In genomic region chr2:219252900-219253752, GRCh38 we compare ENCODE assay signal across 8 cellular contexts. TPM values are rescaled to one million over a fixed set of nuclear protein-coding genes. Genes with fewer than 3 reads are reported as not detected.
DNase-seq lines count a peak whose midpoint lies in the region; ATAC-seq, FAIRE-seq and TF ChIP-seq lines count a peak whose summit lies in the region.

TSS of gene TUBA4B (plus strand) at chr2:219253243. CDS start at chr2:219253408, 165 bp downstream.

- H3K9me3 ChIP-seq in neuron (ENCODE audit: low read length) = no peaks in the 10 kb centered on the region

- H3K36me3 Mint-ChIP-seq in activated T-helper 2 cell treated with anti-CD3 and anti-CD28 coated beads, Interferon-gamma antibody, Interleukin-2, Interleukin-4, amounts not matched to agents 10 μg/mL and 5 μg/mL and 100 μg/mL, durations not matched to agents 14 hours and 24 hours and 36 hours (ENCODE audit: low read depth) = peaks cover 51% of the 10 kb centered on the region

- H3K4me1 Mint-ChIP-seq in activated T-helper 2 cell treated with anti-CD3 and anti-CD28 coated beads, Interferon-gamma antibody, Interleukin-2, Interleukin-4, amounts not matched to agents 10 μg/mL and 5 μg/mL and 100 μg/mL, durations not matched to agents 14 hours and 24 hours and 36 hours (ENCODE audit: low read depth) = peaks cover 54% of the 10 kb centered on the region

- H3K9me3 Mint-ChIP-seq in activated T-helper 2 cell treated with anti-CD3 and anti-CD28 coated beads, Interferon-gamma antibody, Interleukin-2, Interleukin-4, amounts not matched to agents 10 μg/mL and 5 μg/mL and 100 μg/mL, durations not matched to agents 14 hours and 24 hours and 36 hours = no peaks in the 10 kb centered on the region

- peaks cover 4% of the 10 kb centered on the region for H3K36me3 ChIP-seq in neuron (ENCODE audit: insufficient read depth, low read length)

- H2AFZ ChIP-seq in neuron (ENCODE audit: low read depth, low read length) = peak within 1 kb of the TSS; percentile 9

- H3K27me3 Mint-ChIP-seq in activated T-helper 2 cell treated with anti-CD3 and anti-CD28 coated beads, Interferon-gamma antibody, Interleukin-2, Interleukin-4, amounts not matched to agents 10 μg/mL and 5 μg/mL and 100 μg/mL, durations not matched to agents 14 hours and 24 hours and 36 hours (ENCODE audit: low read depth) = no peaks in the 10 kb centered on the region

- H3K27me3 ChIP-seq in neuron (ENCODE audit: insufficient read depth, low read length) = peaks cover 55% of the 10 kb centered on the region

- FAIRE-seq in frontal cortex (lab: Jason Lieb, UNC) = no peak

- intact Hi-C loops in activated T-helper 2 cell treated with anti-CD3 and anti-CD28 coated beads, Interferon-gamma antibody, Interleukin-2, Interleukin-4, amounts not matched to agents 10 μg/mL and 5 μg/mL and 100 μg/mL, durations not matched to agents 14 hours and 24 hours and 36 hours (cut with micrococcal nuclease) = loop anchor here (1.0 to 10.0 kb wide), 8 partner anchors 8 to 848 kb away; partner anchors contain the start of genes ANKZF1, ATG9A, CNPPD1 and GLB1L

- H3K27ac Mint-ChIP-seq in activated T-helper 2 cell treated with anti-CD3 and anti-CD28 coated beads, Interferon-gamma antibody, Interleukin-2, Interleukin-4, amounts not matched to agents 10 μg/mL and 5 μg/mL and 100 μg/mL, durations not matched to agents 14 hours and 24 hours and 36 hours = peak within 1 kb of the TSS; percentile 92

- H3K4me3 Mint-ChIP-seq in activated T-helper 2 cell treated with anti-CD3 and anti-CD28 coated beads, Interferon-gamma antibody, Interleukin-2, Interleukin-4, amounts not matched to agents 10 μg/mL and 5 μg/mL and 100 μg/mL, durations not matched to agents 14 hours and 24 hours and 36 hours (ENCODE audit: low read depth) = peak within 1 kb of the TSS; percentile 77

- H3K4me3 ChIP-seq in neuron (ENCODE audit: low read length) = peak within 1 kb of the TSS; percentile 15

- H3K4me1 ChIP-seq in neuron (ENCODE audit: insufficient read depth, low read length) = peaks cover 22% of the 10 kb centered on the region

- ATAC-seq in HG02571 (IDR thresholded peaks at IDR 0.05; ENCODE audit: unreplicated experiment) = peak; percentile 20
- no peak for ATAC-seq in GM18861 (IDR thresholded peaks at IDR 0.05; ENCODE audit: unreplicated experiment)

- DNase-seq in GM10266 (ENCODE audit: extremely low spot score) (peak; percentile 58), NOMO-1 (lab: John Stamatoyannopoulos, UW; ENCODE audit: unreplicated experiment in 2 of 2) (peak; percentile 51 to 55), frontal cortex (ENCODE audit: low spot score in 2 of 2) (peak; percentile 34 to 40), OCI-M2 (lab: John Stamatoyannopoulos, UW; ENCODE audit: unreplicated experiment) (no peak)
- DNase-seq in activated T-helper 2 cell treated with anti-CD3 and anti-CD28 coated beads, Interferon-gamma antibody, Interleukin-2, Interleukin-4, amounts not matched to agents 10 μg/mL and 5 μg/mL and 100 μg/mL, durations not matched to agents 14 hours and 24 hours and 36 hours (ENCODE audit: low spot score) = peak; percentile 54

- TF ChIP-seq CTCF in GM10266 (IDR thresholded peaks at IDR 0.05; ENCODE audit: control insufficient read depth, insufficient read depth, low read depth, missing control alignments) = no peak

RNA-seq across cellular contexts. Expression of gene TUBA4B, which starts in this region (rescaled TPM):
- not detected in 2 replicates for total RNA-seq in activated T-helper 2 cell treated with anti-CD3 and anti-CD28 coated beads, Interferon-gamma antibody, Interleukin-2, Interleukin-4, amounts not matched to agents 10 μg/mL and 5 μg/mL and 100 μg/mL, durations not matched to agents 14 hours and 24 hours and 36 hours
- not detected for total RNA-seq in frontal cortex

Comparison
In these comparisons a context has a peak if more than half of its experiments do, and no peak if none do; other contexts are left out.
1. Peak in DNase-seq in activated T-helper 2 cell treated with anti-CD3 and anti-CD28 coated beads, Interferon-gamma antibody, Interleukin-2, Interleukin-4, amounts not matched to agents 10 μg/mL and 5 μg/mL and 100 μg/mL, durations not matched to agents 14 hours and 24 hours and 36 hours; RNA of the gene not detected or under 1 TPM.
2. Peak in DNase-seq in frontal cortex; RNA of the gene not detected or under 1 TPM.